ENCODE assay signal across 7 cellular contexts in genomic region chr17:1399679-1400512, GRCh38. TPM values are rescaled to one million over a fixed set of nuclear protein-coding genes. Genes with fewer than 3 reads are reported as not detected.
DNase-seq lines count a peak whose midpoint lies in the region; ATAC-seq, FAIRE-seq and TF ChIP-seq lines count a peak whose summit lies in the region.

TSS of gene YWHAE (minus strand) at chr17:1400222. CDS start at chr17:1400110, 112 bp downstream.

- DNase-seq in GM18507 (ENCODE audit: extremely low spot score, insufficient read length, low read depth) (peak; percentile 95), NCI-H2029 treated with DMSO at 0.1 percent for 48 hours (lab: John Stamatoyannopoulos, UW) (peak; percentile 48), T-helper 9 cell (peak; percentile 95), astrocyte of the hippocampus (ENCODE audit: low read depth, low spot score) (peak; percentile 98), hepatocyte (ENCODE audit: low spot score) (peak; percentile 98), retina (peak; percentile 100)

- H3K36me3 ChIP-seq in hepatocyte (replicated peaks; ENCODE audit: insufficient read depth, low read depth) = no peaks in the 10 kb centered on the region

- H3K79me2 ChIP-seq in hepatocyte = peaks cover 55% of the 10 kb centered on the region

- peak within 1 kb of the TSS; percentile 84 for H3K4me2 ChIP-seq in hepatocyte

- WGBS in hepatocyte (ENCODE audit: low lambda C conversion rate, missing lambda C conversion rate) = under 1% methylated on average over 42 of the region's 82 CpGs

- H3K4me1 ChIP-seq in hepatocyte (ENCODE audit: insufficient read depth) = peaks cover 11% of the 10 kb centered on the region

- H4K20me1 ChIP-seq in hepatocyte (ENCODE audit: insufficient read depth, poor library complexity, severe bottlenecking) = peaks cover 43% of the 10 kb centered on the region

- no peak for TF ChIP-seq CTCF in hepatocyte (IDR thresholded peaks at IDR 0.05; ENCODE audit: poor library complexity)

- peak within 1 kb of the TSS; percentile 56 for H3K4me3 ChIP-seq in hepatocyte

- FAIRE-seq in GM18507 (lab: Jason Lieb, UNC) = peak; percentile 86

- ATAC-seq in HG02981 (IDR thresholded peaks at IDR 0.05; ENCODE audit: unreplicated experiment) = peak; percentile 92

- peak within 1 kb of the TSS; percentile 50 for H2AFZ ChIP-seq in hepatocyte

- peak within 1 kb of the TSS; percentile 95 for H3K27ac ChIP-seq in hepatocyte

- H3K27me3 ChIP-seq in hepatocyte = no peaks in the 10 kb centered on the region

- no peaks in the 10 kb centered on the region for H3K9me2 ChIP-seq in hepatocyte (replicated peaks; ENCODE audit: insufficient read depth)

- no peaks in the 10 kb centered on the region for H3K9me3 ChIP-seq in hepatocyte (ENCODE audit: low read depth)

RNA-seq across cellular contexts. Expression of gene YWHAE, which starts in this region (rescaled TPM):
- total RNA-seq in hepatocyte = 566 and 611 TPM in 2 replicates
- polyA plus RNA-seq in hepatocyte = 339 and 374 TPM in 2 replicates

Comparison
In these comparisons a context has a peak if more than half of its experiments do, and no peak if none do; other contexts are left out.
1. Peak in every context shown above with its lines: DNase-seq, ATAC-seq, H3K4me3 ChIP-seq and H3K27ac ChIP-seq.
2. DNase-seq: peak in every context shown above with its lines; median percentile 100 in retina; 98 in astrocyte of the hippocampus; 98 in hepatocyte; 95 in GM18507; 95 in T-helper 9 cell; 48 in NCI-H2029 treated with DMSO at 0.1 percent for 48 hours.